11 cellular contexts compared by ENCODE assay signal in genomic region chr10:60048146-60048545, GRCh38.
DNase-seq lines count a peak whose midpoint lies in the region; ATAC-seq, FAIRE-seq and TF ChIP-seq lines count a peak whose summit lies in the region.
"Had no signal": no experiment of that assay in that cellular context is flagged by ENCODE, and none has a peak within 500 bp of the region (broad histone marks: within the 10 kb centered on the region; RNA-seq: fewer than 3 reads in every experiment).

No MANE protein-coding gene starts in this region.

- no peaks in the 10 kb centered on the region for H3K9me3 ChIP-seq in heart right ventricle
- no peaks in the 10 kb centered on the region for H3K9me3 ChIP-seq in right atrium auricular region

- H3K4me3 ChIP-seq in heart right ventricle, result no peak overlapping the region
- no peak overlapping the region for H3K4me3 ChIP-seq in right atrium auricular region

- FAIRE-seq in urothelium cell line (lab: Jason Lieb, UNC), result peak; percentile 13

- TF ChIP-seq CTCF in heart right ventricle (IDR thresholded peaks at IDR 0.05) (peak in 7 of 9 donors; percentile 10 to 41 (median 30)), right atrium auricular region (IDR thresholded peaks at IDR 0.05) (peak in 1 of 2 donors; percentile 24)
- no peak for TF ChIP-seq CTCF in activated CD8-positive, alpha-beta T cell treated with anti-CD3 and anti-CD28 coated beads for 36 hours (IDR thresholded peaks at IDR 0.05)

- H3K9me3 Mint-ChIP-seq in activated CD8-positive, alpha-beta T cell treated with anti-CD3 and anti-CD28 coated beads for 36 hours, result no peaks in the 10 kb centered on the region

- no peaks in the 10 kb centered on the region for H3K4me1 Mint-ChIP-seq in activated CD8-positive, alpha-beta T cell treated with anti-CD3 and anti-CD28 coated beads for 36 hours (ENCODE audit: low read depth)

- CTCF ChIA-PET in activated CD8-positive, alpha-beta T cell treated with anti-CD3 and anti-CD28 coated beads for 36 hours (lab: Charles Lee), result no interaction called here

- H3K4me3 Mint-ChIP-seq in activated CD8-positive, alpha-beta T cell treated with anti-CD3 and anti-CD28 coated beads for 36 hours, result no peak overlapping the region

- peaks cover 0 to 2% (median 0%) of the 10 kb centered on the region in 9 donors for H3K36me3 ChIP-seq in heart right ventricle
- H3K36me3 ChIP-seq in right atrium auricular region, result no peaks in the 10 kb centered on the region

- no peak overlapping the region for H3K27ac ChIP-seq in heart right ventricle
- no peak overlapping the region for H3K27ac ChIP-seq in right atrium auricular region

- ATAC-seq in heart right ventricle (peak in 1 of 8 donors; percentile 31), HG03175 (IDR thresholded peaks at IDR 0.05; ENCODE audit: unreplicated experiment) (no peak)
- ATAC-seq in activated CD8-positive, alpha-beta T cell treated with anti-CD3 and anti-CD28 coated beads for 36 hours, result no peak

- H3K27ac Mint-ChIP-seq in activated CD8-positive, alpha-beta T cell treated with anti-CD3 and anti-CD28 coated beads for 36 hours, result no peak overlapping the region

- DNase-seq in heart right ventricle, result no peak
- no peak for DNase-seq in right atrium auricular region (ENCODE audit: low spot score)
- DNase-seq in SW480 (ENCODE audit: low spot score), result peak; percentile 30
- DNase-seq in iPS DF 4.7 (ENCODE audit: extremely low read depth, low spot score), result peak; percentile 51
- DNase-seq in urothelium cell line (ENCODE audit: low spot score), result peak; percentile 61
- no peak for DNase-seq in activated CD8-positive, alpha-beta T cell treated with anti-CD3 and anti-CD28 coated beads for 36 hours
- DNase-seq in NCI-H446 treated with DMSO at 0.1 percent for 48 hours (lab: John Stamatoyannopoulos, UW), result no peak
- DNase-seq: activated CD8-positive, alpha-beta memory T cell treated with anti-CD3 and anti-CD28 coated beads for 24 hours; GOT3; NCI-H2171 had no signal

- H3K4me1 ChIP-seq in heart right ventricle (peaks cover 0 to 8% (median 0%) of the 10 kb centered on the region in 9 donors), right atrium auricular region (peaks cover 0 to 11% of the 10 kb centered on the region in 2 donors)

- H3K27me3 ChIP-seq in heart right ventricle (no peaks in the 10 kb centered on the region), right atrium auricular region (no peaks in the 10 kb centered on the region)

- H3K27me3 Mint-ChIP-seq in activated CD8-positive, alpha-beta T cell treated with anti-CD3 and anti-CD28 coated beads for 36 hours, result peaks cover 2% of the 10 kb centered on the region

- intact Hi-C loops in heart right ventricle (cut with DNase I), result loop anchor here in 3 of 10 donors (5.0 to 10.0 kb wide), 3 partner anchors 183 to 423 kb away; no protein-coding TSS in a partner anchor
- intact Hi-C loops in activated CD8-positive, alpha-beta T cell treated with anti-CD3 and anti-CD28 coated beads for 36 hours (cut with micrococcal nuclease), result no loop called here

- POLR2A ChIA-PET in activated CD8-positive, alpha-beta T cell treated with anti-CD3 and anti-CD28 coated beads for 36 hours (lab: Charles Lee), result no interaction called here

- H3K36me3 Mint-ChIP-seq in activated CD8-positive, alpha-beta T cell treated with anti-CD3 and anti-CD28 coated beads for 36 hours (ENCODE audit: low read depth), result no peaks in the 10 kb centered on the region

Comparison
In these comparisons a context has a peak if more than half of its experiments do, and no peak if none do; other contexts are left out.
1. DNase-seq: peak in SW480 (single experiment), iPS DF 4.7 (single experiment) and urothelium cell line (single experiment); none in heart right ventricle (0 of 2), right atrium auricular region (single experiment), activated CD8-positive, alpha-beta T cell treated with anti-CD3 and anti-CD28 coated beads for 36 hours (single experiment) and NCI-H446 treated with DMSO at 0.1 percent for 48 hours (single experiment).